ENCODE assay signal across 20 cellular contexts in genomic region chr17:81533713-81534141, GRCh38. TPM values are rescaled to one million over a fixed set of nuclear protein-coding genes. Genes with fewer than 3 reads are reported as not detected.
DNase-seq lines count a peak whose midpoint lies in the region; ATAC-seq, FAIRE-seq and TF ChIP-seq lines count a peak whose summit lies in the region.
"Had no signal": no experiment of that assay in that cellular context is flagged by ENCODE, and none has a peak within 500 bp of the region (broad histone marks: within the 10 kb centered on the region; RNA-seq: fewer than 3 reads in every experiment).

No MANE protein-coding gene starts in this region.

- POLR2A ChIA-PET in HepG2 (lab: Yijun Ruan, JAX) (no interaction called here), Panc1 (lab: Charles Lee) (no interaction called here), PC-9 (lab: Charles Lee; ENCODE audit: unreplicated experiment) (no interaction called here)

- TF ChIP-seq EP300 in HepG2 (IDR thresholded peaks at IDR 0.05; ENCODE audit: low read depth in 2 of 2, low read length in 2 of 2) (no peak), HepG2 (CRISPR knock-in tag; IDR thresholded peaks at IDR 0.05; ENCODE audit: borderline replicate concordance) (no peak)

- no peaks in the 10 kb centered on the region for H3F3A ChIP-seq in PC-9 (ENCODE audit: insufficient read depth, low read depth)

- peaks cover 15% of the 10 kb centered on the region; the same call in 1 of the 2 replicates for H3K9me3 ChIP-seq in HepG2 (ENCODE audit: low read length)
- no peaks in the 10 kb centered on the region for H3K9me3 ChIP-seq in right lobe of liver
- H3K9me3 ChIP-seq in Panc1 (ENCODE audit: control insufficient read depth, insufficient read depth, low read depth, low read length) = no peaks in the 10 kb centered on the region
- no peaks in the 10 kb centered on the region for H3K9me3 ChIP-seq in hepatocyte (ENCODE audit: low read depth)
- H3K9me3 ChIP-seq in PC-9 (ENCODE audit: insufficient read depth, low read depth) = no peaks in the 10 kb centered on the region
- H3K9me3 ChIP-seq: BE2C had no signal

- TF ChIP-seq CTCF in HepG2 (CRISPR knock-in tag; IDR thresholded peaks at IDR 0.05) (no peak), right lobe of liver (IDR thresholded peaks at IDR 0.05) (no peak), Panc1 (IDR thresholded peaks at IDR 0.05) (no peak), hepatocyte (IDR thresholded peaks at IDR 0.05; ENCODE audit: poor library complexity) (no peak), PC-9 (conservative IDR thresholded peaks at IDR 0.05) (no peak)

- ATAC-seq in HepG2 = peak; percentile 5
- no peak for ATAC-seq in right lobe of liver
- no peak; the same call in 1 of the 2 replicates for ATAC-seq in Panc1

- H3K4me3 ChIP-seq in HepG2 (replicated peaks in 1 of 3; ENCODE audit: insufficient read depth in 1 of 3, low read depth in 2 of 3, low read length in 3 of 3) (peak overlapping the region in 1 of 3 experiments; percentile 32; a peak in 1 of 6 replicates), right lobe of liver (no peak overlapping the region), Panc1 (ENCODE audit: low read depth in 2 of 2, low read length in 2 of 2) (no peak overlapping the region), hepatocyte (no peak overlapping the region), PC-9 (no peak overlapping the region)
- H3K4me3 ChIP-seq: GM23248, SJSA1 had no signal

- H3K4me1 ChIP-seq in HepG2 (ENCODE audit: insufficient read depth, low read length) = peaks cover 19% of the 10 kb centered on the region
- no peaks in the 10 kb centered on the region for H3K4me1 ChIP-seq in right lobe of liver
- peaks cover 26% of the 10 kb centered on the region for H3K4me1 ChIP-seq in Panc1 (ENCODE audit: control insufficient read depth, insufficient read depth, low read length)
- H3K4me1 ChIP-seq in hepatocyte (ENCODE audit: insufficient read depth) = peaks cover 9% of the 10 kb centered on the region
- no peaks in the 10 kb centered on the region for H3K4me1 ChIP-seq in PC-9 (replicated peaks; ENCODE audit: insufficient read depth)

- H3K27me3 ChIP-seq in HepG2 (ENCODE audit: control insufficient read depth in 1 of 2, insufficient read depth in 2 of 2, low read length in 2 of 2) (peaks cover 7 to 18% of the 10 kb centered on the region in 2 experiments), right lobe of liver (no peaks in the 10 kb centered on the region), Panc1 (ENCODE audit: control insufficient read depth, insufficient read depth, low read length) (no peaks in the 10 kb centered on the region), hepatocyte (peaks cover 13% of the 10 kb centered on the region), PC-9 (ENCODE audit: insufficient read depth, low read depth) (0 out of 2 replicates have a peak, but pooled peaks cover 2% of the 10 kb centered on the region)

- WGBS in HepG2 (ENCODE audit: low lambda C conversion rate) = 42% methylated on average over 2 of the region's 14 CpGs
- no CpG with 5 or more reads among the region's 14 CpGs for WGBS in right lobe of liver (ENCODE audit: insufficient coverage, low coverage, low lambda C conversion rate, missing lambda C conversion rate)
- WGBS in hepatocyte (ENCODE audit: low lambda C conversion rate, missing lambda C conversion rate) = 82% methylated on average over 13 of the region's 14 CpGs

- no peaks in the 10 kb centered on the region for H3K36me3 ChIP-seq in HepG2 (replicated peaks in 1 of 2; ENCODE audit: control insufficient read depth in 1 of 2, insufficient read depth in 2 of 2, low read length in 2 of 2)
- no peaks in the 10 kb centered on the region for H3K36me3 ChIP-seq in right lobe of liver
- H3K36me3 ChIP-seq in Panc1 (ENCODE audit: control insufficient read depth, insufficient read depth, low read length) = no peaks in the 10 kb centered on the region
- H3K36me3 ChIP-seq in hepatocyte (replicated peaks; ENCODE audit: insufficient read depth, low read depth) = no peaks in the 10 kb centered on the region
- H3K36me3 ChIP-seq in PC-9 (ENCODE audit: low read depth) = no peaks in the 10 kb centered on the region
- H3K36me3 ChIP-seq: BE2C had no signal

- intact Hi-C loops in HepG2 (cut with micrococcal nuclease; ENCODE audit: unreplicated experiment) (no loop called here), right lobe of liver (cut with DNase I) (loop anchor here in 1 of 2 donors (10.0 kb wide), 1 partner anchor 61 kb away; no protein-coding TSS in a partner anchor), Panc1 (cut with micrococcal nuclease; ENCODE audit: unreplicated experiment) (no loop called here), PC-9 (cut with micrococcal nuclease; ENCODE audit: unreplicated experiment) (no loop called here)

- H3K4me2 ChIP-seq in HepG2 (ENCODE audit: low read depth, low read length) = peak overlapping the region; percentile 61
- H3K4me2 ChIP-seq in hepatocyte = no peak overlapping the region
- H3K4me2 ChIP-seq in PC-9 = no peak overlapping the region

- CTCF ChIA-PET in HepG2 (lab: Yijun Ruan, JAX; ENCODE audit: low intra/inter-chr PET ratio, low total read pairs) (no interaction called here), Panc1 (lab: Charles Lee) (no interaction called here), PC-9 (lab: Charles Lee) (no interaction called here)

- TF ChIP-seq POLR2A in HepG2 (IDR thresholded peaks at IDR 0.05; ENCODE audit: insufficient read depth in 1 of 2, low read depth in 2 of 2, low read length in 2 of 2) (no peak), right lobe of liver (IDR thresholded peaks at IDR 0.05) (no peak)

- no peak for FAIRE-seq in HepG2 (lab: Jason Lieb, UNC)
- FAIRE-seq: GM12891 had no signal

- H2AFZ ChIP-seq in HepG2 (ENCODE audit: low read length) (no peak overlapping the region), hepatocyte (no peak overlapping the region), PC-9 (no peak overlapping the region)
- H2AFZ ChIP-seq: GM23248 had no signal

- BruUV-seq in HepG2 (replicated peaks; lab: Mats Ljungman, UMichigan) (no TSS peak), Panc1 (replicated peaks; lab: Mats Ljungman, UMichigan) (no TSS peak), PC-9 (replicated peaks; lab: Mats Ljungman, UMichigan) (no TSS peak)

- in situ Hi-C loops in HepG2 (cut with HindIII; ENCODE audit: extremely low pct_ligation_motif_present, low pct_unique_long_range_greater_than_20kb) (no loop called here), Panc1 (cut with HindIII; ENCODE audit: low pct_unique_long_range_greater_than_20kb, low sequenced_read_pairs) (no loop called here)

- H3K27ac ChIP-seq in HepG2 (ENCODE audit: extremely low read length, insufficient read depth, low read length) (no peak overlapping the region), right lobe of liver (no peak overlapping the region), Panc1 (ENCODE audit: low read length) (peak overlapping the region; percentile 75), hepatocyte (peak overlapping the region; percentile 34), PC-9 (no peak overlapping the region)
- H3K27ac ChIP-seq: GM23248, HL-60, SJSA1 had no signal

- H3K79me2 ChIP-seq in HepG2 (ENCODE audit: insufficient read depth, low read length) (no peaks in the 10 kb centered on the region), hepatocyte (no peaks in the 10 kb centered on the region), PC-9 (ENCODE audit: low read depth) (no peaks in the 10 kb centered on the region)

- H4K20me1 ChIP-seq in HepG2 (ENCODE audit: insufficient read depth, low read length) (peaks cover 5% of the 10 kb centered on the region; the same call in 1 of the 2 replicates), hepatocyte (ENCODE audit: insufficient read depth, poor library complexity, severe bottlenecking) (no peaks in the 10 kb centered on the region), PC-9 (ENCODE audit: insufficient read depth) (no peaks in the 10 kb centered on the region)

- DNase-seq in HepG2 (ENCODE audit: low spot score) = no peak
- no peak for DNase-seq in right lobe of liver
- DNase-seq in Panc1 (ENCODE audit: low read depth, low spot score) = no peak
- DNase-seq in hepatocyte (ENCODE audit: low spot score) = no peak
- DNase-seq in PC-9 = no peak
- no peak for DNase-seq in NK-92 treated with Interleukin-12 subunit alpha and Interleukin-12 subunit beta, amount 100 ng/mL, for 24 hours (lab: John Stamatoyannopoulos, UW)
- no peak for DNase-seq in epidermal melanocyte (ENCODE audit: insufficient read length, low spot score)
- DNase-seq: DMS 273 treated with DMSO at 0.1 percent for 48 hours, KBM-7, NCI-H1092 treated with DMSO at 0.1 percent for 48 hours, NCI-H187, NCI-H2171, NCI-H446 treated with DMSO at 0.1 percent for 48 hours, NCI-H748 treated with DMSO at 0.1 percent for 48 hours had no signal

- no peaks in the 10 kb centered on the region for H3K9me2 ChIP-seq in hepatocyte (replicated peaks; ENCODE audit: insufficient read depth)
- no peaks in the 10 kb centered on the region for H3K9me2 ChIP-seq in PC-9 (ENCODE audit: insufficient read depth)

- H3K9ac ChIP-seq in HepG2 (ENCODE audit: insufficient read depth, low read depth, low read length) = peak overlapping the region; percentile 30
- H3K9ac ChIP-seq: GM23248 had no signal

- TF ChIP-seq RAD21 in HepG2 (CRISPR knock-in tag; IDR thresholded peaks at IDR 0.05) = no peak

RNA-seq across cellular contexts. Expression of gene FSCN2, which starts 5.5 kb away (rescaled TPM):
- total RNA-seq in HepG2 (2016; rRNA removed; fragmentation: Illumina TruSeq; extraction: Trizol) = not detected in 2 replicates
- total RNA-seq in HepG2 (2016; cell fraction: cytosol; rRNA removed; fragmentation: Illumina TruSeq; extraction: Trizol; ENCODE audit: low read depth) = not detected in 2 replicates
- not detected in 2 replicates for total RNA-seq in HepG2 (2016; cell fraction: insoluble cytoplasmic fraction; rRNA removed; fragmentation: Illumina TruSeq; extraction: Trizol)
- not detected in 2 replicates for total RNA-seq in HepG2 (2016; cell fraction: membrane; rRNA removed; fragmentation: Illumina TruSeq; extraction: Trizol)
- not detected in 2 replicates for total RNA-seq in HepG2 (2016; cell fraction: nucleus; rRNA removed; fragmentation: Illumina TruSeq; extraction: Trizol)
- 0.09 and 0.31 TPM in 2 replicates for polyA plus RNA-seq in HepG2 (2011; rRNA removed)
- 0.17 TPM in 2 replicates for polyA plus RNA-seq in HepG2 (2011; cell fraction: cytosol; rRNA removed)
- 2.2 and 2.8 TPM in 2 replicates for polyA plus RNA-seq in HepG2 (2011; cell fraction: nucleus; rRNA removed)
- polyA plus RNA-seq in HepG2 (2012) = 0.11 and 0.17 TPM in 2 replicates
- not detected in 2 replicates for polyA plus RNA-seq in HepG2 (2016; cell fraction: cytosol; fragmentation: Illumina TruSeq; extraction: Trizol; ENCODE audit: low read depth)
- not detected in 2 replicates for polyA plus RNA-seq in HepG2 (2016; cell fraction: insoluble cytoplasmic fraction; fragmentation: Illumina TruSeq; extraction: Trizol; ENCODE audit: low read depth)
- polyA plus RNA-seq in HepG2 (2016; cell fraction: membrane; fragmentation: Illumina TruSeq; extraction: Trizol; ENCODE audit: low read depth) = not detected in 2 replicates
- polyA plus RNA-seq in HepG2 (2016; cell fraction: nucleus; fragmentation: Illumina TruSeq; extraction: Trizol; ENCODE audit: insufficient read depth, low read depth) = not detected in 2 replicates
- polyA minus RNA-seq in HepG2 (2011; rRNA and poly(A)+ RNA removed; ENCODE audit: low replicate concordance) = 1.5 and 1.9 TPM in 2 replicates
- not detected in 2 replicates for polyA minus RNA-seq in HepG2 (2011; cell fraction: cytosol; rRNA and poly(A)+ RNA removed)
- polyA minus RNA-seq in HepG2 (2011; cell fraction: nucleus; rRNA and poly(A)+ RNA removed) = 0.75 and 0.77 TPM in 2 replicates
- under 1 TPM in 1 of 6 experiments, not detected in 5; 0.22 TPM for total RNA-seq in right lobe of liver
- total RNA-seq in Panc1 (2021; ENCODE audit: unreplicated experiment) = 1.2 TPM
- polyA plus RNA-seq in Panc1 (2012; ENCODE audit: insufficient read length) = 9.6 TPM
- 1.8 and 3.7 TPM in 2 replicates for total RNA-seq in hepatocyte
- polyA plus RNA-seq in hepatocyte = 0.29 and 0.40 TPM in 2 replicates
- 4.3 and 11.5 TPM in 2 replicates for total RNA-seq in PC-9 (2021)
- total RNA-seq: MCF 10A had no signal

RNA-seq across cellular contexts. Expression of gene FAAP100, which starts 18.4 kb away (rescaled TPM):
- total RNA-seq in HepG2 (2016; rRNA removed; fragmentation: Illumina TruSeq; extraction: Trizol) (13.9 and 20.8 TPM in 2 replicates), right lobe of liver (10 to 100 TPM; 13.1 to 17.1 (median 15.2) TPM), Panc1 (2021; ENCODE audit: unreplicated experiment) (265 TPM), hepatocyte (18.3 and 20.9 TPM in 2 replicates), PC-9 (2021) (34.0 and 43.8 TPM in 2 replicates)
- 10.4 and 11.2 TPM in 2 replicates for total RNA-seq in HepG2 (2016; cell fraction: cytosol; rRNA removed; fragmentation: Illumina TruSeq; extraction: Trizol; ENCODE audit: low read depth)
- 11.4 and 20.4 TPM in 2 replicates for total RNA-seq in HepG2 (2016; cell fraction: insoluble cytoplasmic fraction; rRNA removed; fragmentation: Illumina TruSeq; extraction: Trizol)
- total RNA-seq in HepG2 (2016; cell fraction: membrane; rRNA removed; fragmentation: Illumina TruSeq; extraction: Trizol) = 23.6 and 25.4 TPM in 2 replicates
- total RNA-seq in HepG2 (2016; cell fraction: nucleus; rRNA removed; fragmentation: Illumina TruSeq; extraction: Trizol) = 19.0 and 22.7 TPM in 2 replicates
- polyA plus RNA-seq in HepG2 (2011; rRNA removed) (7.6 and 11.1 TPM in 2 replicates), hepatocyte (30.7 and 34.4 TPM in 2 replicates)
- 6.5 and 11.8 TPM in 2 replicates for polyA plus RNA-seq in HepG2 (2011; cell fraction: cytosol; rRNA removed)
- 37.4 and 38.6 TPM in 2 replicates for polyA plus RNA-seq in HepG2 (2011; cell fraction: nucleus; rRNA removed)
- 9.3 and 10.7 TPM in 2 replicates for polyA plus RNA-seq in HepG2 (2012)
- polyA plus RNA-seq in HepG2 (2016; cell fraction: cytosol; fragmentation: Illumina TruSeq; extraction: Trizol; ENCODE audit: low read depth) = 6.1 and 6.4 TPM in 2 replicates
- 13.7 and 17.1 TPM in 2 replicates for polyA plus RNA-seq in HepG2 (2016; cell fraction: insoluble cytoplasmic fraction; fragmentation: Illumina TruSeq; extraction: Trizol; ENCODE audit: low read depth)
- polyA plus RNA-seq in HepG2 (2016; cell fraction: membrane; fragmentation: Illumina TruSeq; extraction: Trizol; ENCODE audit: low read depth) = 14.4 and 16.7 TPM in 2 replicates
- polyA plus RNA-seq in HepG2 (2016; cell fraction: nucleus; fragmentation: Illumina TruSeq; extraction: Trizol; ENCODE audit: insufficient read depth, low read depth) = 43.7 and 45.9 TPM in 2 replicates
- 13.6 and 27.9 TPM in 2 replicates for polyA minus RNA-seq in HepG2 (2011; rRNA and poly(A)+ RNA removed; ENCODE audit: low replicate concordance)
- polyA minus RNA-seq in HepG2 (2011; cell fraction: cytosol; rRNA and poly(A)+ RNA removed) = 7.7 and 8.2 TPM in 2 replicates
- 22.8 and 26.2 TPM in 2 replicates for polyA minus RNA-seq in HepG2 (2011; cell fraction: nucleus; rRNA and poly(A)+ RNA removed)
- polyA plus RNA-seq in Panc1 (2012; ENCODE audit: insufficient read length) = 232 TPM

RNA-seq across cellular contexts. Expression of gene ACTG1, which starts 21.1 kb away (rescaled TPM):
- total RNA-seq in HepG2 (2016; rRNA removed; fragmentation: Illumina TruSeq; extraction: Trizol) = 973 and 1,028 TPM in 2 replicates
- 361 and 399 TPM in 2 replicates for total RNA-seq in HepG2 (2016; cell fraction: cytosol; rRNA removed; fragmentation: Illumina TruSeq; extraction: Trizol; ENCODE audit: low read depth)
- total RNA-seq in HepG2 (2016; cell fraction: insoluble cytoplasmic fraction; rRNA removed; fragmentation: Illumina TruSeq; extraction: Trizol) = 848 and 989 TPM in 2 replicates
- total RNA-seq in HepG2 (2016; cell fraction: membrane; rRNA removed; fragmentation: Illumina TruSeq; extraction: Trizol) = 986 and 1,002 TPM in 2 replicates
- total RNA-seq in HepG2 (2016; cell fraction: nucleus; rRNA removed; fragmentation: Illumina TruSeq; extraction: Trizol) = 479 and 519 TPM in 2 replicates
- 1,138 and 1,217 TPM in 2 replicates for polyA plus RNA-seq in HepG2 (2011; rRNA removed)
- polyA plus RNA-seq in HepG2 (2011; cell fraction: cytosol; rRNA removed) = 2,631 and 2,697 TPM in 2 replicates
- 3,693 and 3,967 TPM in 2 replicates for polyA plus RNA-seq in HepG2 (2011; cell fraction: nucleus; rRNA removed)
- 1,881 and 2,139 TPM in 2 replicates for polyA plus RNA-seq in HepG2 (2012)
- 598 and 619 TPM in 2 replicates for polyA plus RNA-seq in HepG2 (2016; cell fraction: cytosol; fragmentation: Illumina TruSeq; extraction: Trizol; ENCODE audit: low read depth)
- polyA plus RNA-seq in HepG2 (2016; cell fraction: insoluble cytoplasmic fraction; fragmentation: Illumina TruSeq; extraction: Trizol; ENCODE audit: low read depth) = 1,358 and 1,713 TPM in 2 replicates
- 1,224 and 1,364 TPM in 2 replicates for polyA plus RNA-seq in HepG2 (2016; cell fraction: membrane; fragmentation: Illumina TruSeq; extraction: Trizol; ENCODE audit: low read depth)
- 1,038 and 1,070 TPM in 2 replicates for polyA plus RNA-seq in HepG2 (2016; cell fraction: nucleus; fragmentation: Illumina TruSeq; extraction: Trizol; ENCODE audit: insufficient read depth, low read depth)
- polyA minus RNA-seq in HepG2 (2011; rRNA and poly(A)+ RNA removed; ENCODE audit: low replicate concordance) = 750 and 1,581 TPM in 2 replicates
- polyA minus RNA-seq in HepG2 (2011; cell fraction: cytosol; rRNA and poly(A)+ RNA removed) = 1,072 and 1,192 TPM in 2 replicates
- 609 and 760 TPM in 2 replicates for polyA minus RNA-seq in HepG2 (2011; cell fraction: nucleus; rRNA and poly(A)+ RNA removed)
- 1,000 to 10,000 TPM in 3 of 6 experiments, 100 to 1,000 TPM in 3; 218 to 2,508 (median 1,326) TPM for total RNA-seq in right lobe of liver
- 4,502 TPM for total RNA-seq in Panc1 (2021; ENCODE audit: unreplicated experiment)
- polyA plus RNA-seq in Panc1 (2012; ENCODE audit: insufficient read length) = 6,760 TPM
- total RNA-seq in hepatocyte = 3,207 and 3,298 TPM in 2 replicates
- polyA plus RNA-seq in hepatocyte = 2,719 and 2,832 TPM in 2 replicates
- 3,629 and 4,502 TPM in 2 replicates for total RNA-seq in PC-9 (2021)

Comparison
In these comparisons a context has a peak if more than half of its experiments do, and no peak if none do; other contexts are left out.
1. H3K27ac ChIP-seq: peak in Panc1 (single experiment) and hepatocyte (single experiment); none in HepG2 (single experiment), right lobe of liver (0 of 3) and PC-9 (single experiment).